In the genomic region with DNA sequence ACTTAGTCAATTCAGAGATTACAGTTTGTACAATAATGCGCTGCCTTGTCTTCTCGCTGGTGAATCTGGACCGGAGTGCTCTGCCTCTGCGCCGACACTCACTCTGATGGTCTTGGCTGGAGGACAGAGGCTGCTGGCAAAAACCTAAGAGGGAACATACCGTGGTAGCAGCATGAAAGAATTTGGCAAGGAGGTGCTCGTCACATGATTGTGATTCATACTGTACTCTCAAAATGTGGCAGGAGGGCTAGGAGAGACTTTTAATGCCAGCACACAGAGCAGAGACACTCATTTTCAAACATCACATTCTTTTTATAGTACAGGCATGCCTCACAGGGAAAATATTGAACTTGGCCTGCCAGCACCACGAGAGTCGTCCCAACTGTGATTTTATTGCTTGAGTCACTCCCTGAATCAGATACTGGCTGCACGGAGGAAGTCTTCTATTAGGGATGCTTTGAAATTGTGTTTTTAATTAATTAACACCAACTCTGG, we compare ENCODE assay signal across 9 cellular contexts.
A peak's percentile ranks its signal among the peaks of the same experiment; 100 is the strongest.
DNase-seq lines count a peak whose midpoint lies in the region; ATAC-seq and TF ChIP-seq lines count a peak whose summit lies in the region.
"Had no signal": no experiment of that assay in that cellular context is flagged by ENCODE, and none has a peak within 500 bp of the region (broad histone marks: within the 10 kb centered on the region; RNA-seq: fewer than 3 reads in every experiment).

No MANE protein-coding gene starts in this region.

- no peak for TF ChIP-seq CTCF in fibroblast of villous mesenchyme (IDR thresholded peaks at IDR 0.05; ENCODE audit: insufficient read depth, low read depth, low read length)

- peak overlapping the region; percentile 66 for H3K27ac ChIP-seq in SJCRH30
- peak overlapping the region; percentile 28 for H3K27ac ChIP-seq in trophoblast cell (ENCODE audit: low read depth, low read length)

- H3K4me1 ChIP-seq in SJCRH30 (peaks cover 61% of the 10 kb centered on the region), trophoblast cell (ENCODE audit: control insufficient read depth in 1 of 2, insufficient read depth in 2 of 2, low read length in 2 of 2) (peaks cover 14 to 29% of the 10 kb centered on the region in 2 experiments)

- H2BK5ac ChIP-seq in trophoblast cell (ENCODE audit: low read depth, low read length, poor library complexity), result no peak overlapping the region

- H2BK120ac ChIP-seq in trophoblast cell (ENCODE audit: insufficient read depth, low read length, poor library complexity), result peak overlapping the region; percentile 33

- peak in 10 of 14 donors; percentile 4 to 76 (median 20) for DNase-seq in C1 segment of cervical spinal cord (lab: John Stamatoyannopoulos, UW)
- peak; percentile 38 to 49 for DNase-seq in SJCRH30
- peak; percentile 96 for DNase-seq in fibroblast of villous mesenchyme (ENCODE audit: low read depth)
- peak; percentile 50 to 71 for DNase-seq in trophoblast cell
- DNase-seq in activated CD4-positive, alpha-beta T cell treated with anti-CD3 and anti-CD28 coated beads, Interleukin-2, amount 10 ng/mL, durations not matched to agents 7 days and 5 days, result no peak
- no peak for DNase-seq in COLO668 (lab: John Stamatoyannopoulos, UW; ENCODE audit: unreplicated experiment)

- CTCF ChIA-PET in activated CD4-positive, alpha-beta T cell treated with anti-CD3 and anti-CD28 coated beads, Interleukin-2, amount 10 ng/mL, durations not matched to agents 7 days and 5 days (lab: Charles Lee), result interaction anchor here (0.9 kb wide), 1 partner anchor 13 kb away, joined by 3 read pairs; no protein-coding TSS in a partner anchor

- no peak for ATAC-seq in HG03571 (IDR thresholded peaks at IDR 0.05; ENCODE audit: unreplicated experiment)
- no peak for ATAC-seq in GM21447 (IDR thresholded peaks at IDR 0.05; ENCODE audit: unreplicated experiment)

- no peak overlapping the region for H3K27ac Mint-ChIP-seq in activated CD4-positive, alpha-beta T cell treated with anti-CD3 and anti-CD28 coated beads, Interleukin-2, amount 10 ng/mL, durations not matched to agents 7 days and 5 days
- H3K27ac Mint-ChIP-seq: memory B cell had no signal

- H3K9ac ChIP-seq in trophoblast cell (ENCODE audit: low read length), result no peak overlapping the region

- H2AFZ ChIP-seq in trophoblast cell (ENCODE audit: insufficient read depth, low read length, poor library complexity), result no peak overlapping the region

- H3K79me2 ChIP-seq in trophoblast cell (ENCODE audit: control insufficient read depth, insufficient read depth, low read length, poor library complexity), result no peaks in the 10 kb centered on the region

- H3K36me3 ChIP-seq in SJCRH30, result 0 out of 2 replicates have a peak, but pooled peaks cover 5% of the 10 kb centered on the region
- peaks cover 0 to 3% of the 10 kb centered on the region in 2 experiments for H3K36me3 ChIP-seq in trophoblast cell (ENCODE audit: control insufficient read depth in 1 of 2, insufficient read depth in 2 of 2, low read length in 2 of 2)

- no peak overlapping the region for H3K4ac ChIP-seq in trophoblast cell (ENCODE audit: low read depth, low read length)

- H4K12ac ChIP-seq in trophoblast cell (ENCODE audit: low read depth, low read length), result no peak overlapping the region

- H4K91ac ChIP-seq in trophoblast cell (ENCODE audit: low read depth, low read length), result no peak overlapping the region

- H3K79me1 ChIP-seq in trophoblast cell (ENCODE audit: low read length), result peaks cover 15% of the 10 kb centered on the region

- peak overlapping the region; percentile 83 for H3K18ac ChIP-seq in trophoblast cell (ENCODE audit: low read length)

- no CpG with 5 or more reads among the region's 10 CpGs for WGBS in trophoblast cell (ENCODE audit: extremely low coverage, insufficient coverage, insufficient read length)

- POLR2A ChIA-PET in activated CD4-positive, alpha-beta T cell treated with anti-CD3 and anti-CD28 coated beads, Interleukin-2, amount 10 ng/mL, durations not matched to agents 7 days and 5 days (lab: Charles Lee), result no interaction called here

- H3K9me3 ChIP-seq in SJCRH30 (replicated peaks) (no peaks in the 10 kb centered on the region), trophoblast cell (ENCODE audit: insufficient read depth, low read depth, low read length) (no peaks in the 10 kb centered on the region)

- no peaks in the 10 kb centered on the region for H3K36me3 Mint-ChIP-seq in activated CD4-positive, alpha-beta T cell treated with anti-CD3 and anti-CD28 coated beads, Interleukin-2, amount 10 ng/mL, durations not matched to agents 7 days and 5 days (ENCODE audit: low read depth)
- H3K36me3 Mint-ChIP-seq: memory B cell had no signal

- H3K9me3 Mint-ChIP-seq in activated CD4-positive, alpha-beta T cell treated with anti-CD3 and anti-CD28 coated beads, Interleukin-2, amount 10 ng/mL, durations not matched to agents 7 days and 5 days, result no peaks in the 10 kb centered on the region
- H3K9me3 Mint-ChIP-seq: memory B cell had no signal

- H4K8ac ChIP-seq in trophoblast cell (ENCODE audit: low read depth, low read length), result peak overlapping the region; percentile 5

- H3K4me3 ChIP-seq in SJCRH30 (no peak overlapping the region), fibroblast of villous mesenchyme (ENCODE audit: low read depth, low read length) (peak overlapping the region; percentile 38), trophoblast cell (ENCODE audit: low read depth, low read length) (no peak overlapping the region)

- H3K4me1 Mint-ChIP-seq in activated CD4-positive, alpha-beta T cell treated with anti-CD3 and anti-CD28 coated beads, Interleukin-2, amount 10 ng/mL, durations not matched to agents 7 days and 5 days, result no peaks in the 10 kb centered on the region
- H3K4me1 Mint-ChIP-seq: memory B cell had no signal

- peaks cover 29% of the 10 kb centered on the region for H3K27me3 Mint-ChIP-seq in activated CD4-positive, alpha-beta T cell treated with anti-CD3 and anti-CD28 coated beads, Interleukin-2, amount 10 ng/mL, durations not matched to agents 7 days and 5 days

- peak overlapping the region; percentile 57 for H2BK12ac ChIP-seq in trophoblast cell (ENCODE audit: low read length)

- H3K27me3 ChIP-seq in SJCRH30 (no peaks in the 10 kb centered on the region), trophoblast cell (ENCODE audit: insufficient read depth, low read length) (no peaks in the 10 kb centered on the region)

- H3K23ac ChIP-seq in trophoblast cell (ENCODE audit: low read length), result no peak overlapping the region

- H2AK5ac ChIP-seq in trophoblast cell (ENCODE audit: low read length), result peak overlapping the region; percentile 76

- no peak overlapping the region for H3K4me3 Mint-ChIP-seq in activated CD4-positive, alpha-beta T cell treated with anti-CD3 and anti-CD28 coated beads, Interleukin-2, amount 10 ng/mL, durations not matched to agents 7 days and 5 days
- H3K4me3 Mint-ChIP-seq: memory B cell had no signal

- no peak overlapping the region for H3K4me2 ChIP-seq in trophoblast cell (ENCODE audit: low read length)

- H3K14ac ChIP-seq in trophoblast cell (ENCODE audit: low read length), result peak overlapping the region; percentile 68

Comparison
In these comparisons a context has a peak if more than half of its experiments do, and no peak if none do; other contexts are left out.
1. DNase-seq: peak in C1 segment of cervical spinal cord (10 of 14), SJCRH30 (2 of 2), fibroblast of villous mesenchyme (single experiment) and trophoblast cell (2 of 2); none in activated CD4-positive, alpha-beta T cell treated with anti-CD3 and anti-CD28 coated beads, Interleukin-2, amount 10 ng/mL, durations not matched to agents 7 days and 5 days (single experiment) and COLO668 (single experiment).